8 cellular contexts compared by ENCODE assay signal in the genomic region with DNA sequence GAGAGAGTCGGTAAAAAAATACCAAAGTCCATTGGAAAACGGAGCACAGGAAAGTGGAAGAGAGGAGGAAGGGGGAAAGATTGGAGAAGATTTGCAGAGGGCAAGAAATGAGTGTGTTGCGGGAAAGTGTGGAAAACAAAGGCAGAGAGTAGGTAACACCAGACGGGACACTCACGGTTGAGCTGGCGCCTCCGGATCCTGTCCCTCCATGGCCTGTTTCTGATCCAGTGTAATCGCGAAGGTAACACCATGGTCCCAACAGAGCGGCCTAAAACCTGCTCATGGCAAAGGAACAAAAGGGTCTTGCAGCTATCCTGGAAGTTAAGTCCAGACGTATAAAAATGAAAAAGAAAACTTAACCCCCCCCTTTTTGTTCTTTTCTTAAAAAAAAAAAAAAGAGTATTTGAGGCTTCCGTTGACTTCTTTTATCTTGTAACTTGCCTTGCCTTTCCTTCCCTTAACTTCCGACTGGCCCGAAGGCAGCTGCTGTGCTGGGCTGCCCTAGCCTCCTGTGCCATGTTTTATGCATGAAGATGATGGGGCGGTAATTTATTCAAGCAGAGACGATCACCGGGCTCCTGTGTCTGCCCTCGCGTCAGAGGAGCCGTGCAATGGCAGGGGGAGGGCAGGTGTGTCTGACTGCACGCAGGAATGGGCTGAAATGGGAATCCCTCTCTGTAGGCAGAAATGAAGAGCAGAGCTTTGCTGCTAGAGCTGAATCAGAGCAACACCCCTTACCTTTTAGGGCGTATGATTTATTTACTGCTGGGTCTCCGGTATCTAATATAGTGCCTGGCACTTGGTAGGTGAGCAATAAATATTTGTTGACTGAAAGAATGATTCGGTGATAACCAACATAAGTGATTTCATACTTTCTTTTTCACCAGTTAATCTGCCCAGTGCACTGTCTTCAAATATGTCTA.
DNase-seq lines count a peak whose midpoint lies in the region; ATAC-seq and TF ChIP-seq lines count a peak whose summit lies in the region.

No MANE protein-coding gene starts in this region.

- peak overlapping the region; percentile 100 for H3K27ac Mint-ChIP-seq in activated T-cell treated with anti-CD3 and anti-CD28 coated beads, Interleukin-2, amount 50 U/mL, for 72 hours
- peak overlapping the region; percentile 16 to 62 (median 45) for H3K27ac Mint-ChIP-seq in nephron

- H3K36me3 Mint-ChIP-seq in activated T-cell treated with anti-CD3 and anti-CD28 coated beads, Interleukin-2, amount 50 U/mL, for 72 hours (ENCODE audit: insufficient read depth in 2 of 2): peaks cover 7 to 9% of the 10 kb centered on the region in 2 donors
- no peaks in the 10 kb centered on the region for H3K36me3 Mint-ChIP-seq in nephron (ENCODE audit: low read depth)

- H3K27me3 Mint-ChIP-seq in activated T-cell treated with anti-CD3 and anti-CD28 coated beads, Interleukin-2, amount 50 U/mL, for 72 hours (ENCODE audit: low read depth): no peaks in the 10 kb centered on the region
- H3K27me3 Mint-ChIP-seq in nephron (ENCODE audit: low read depth): no peaks in the 10 kb centered on the region

- no peaks in the 10 kb centered on the region for H3K9me3 ChIP-seq in hepatocyte (ENCODE audit: low read depth)

- ATAC-seq in GM19043 (IDR thresholded peaks at IDR 0.05; ENCODE audit: low read depth, unreplicated experiment) (peak; percentile 50), HG03469 (IDR thresholded peaks at IDR 0.05; ENCODE audit: unreplicated experiment) (no peak), GM18520 (IDR thresholded peaks at IDR 0.05; ENCODE audit: unreplicated experiment) (no peak)
- peak; percentile 59 to 70 for ATAC-seq in activated T-cell treated with anti-CD3 and anti-CD28 coated beads, Interleukin-2, amount 50 U/mL, for 72 hours (replicated peaks in 1 of 2)

- no peaks in the 10 kb centered on the region for H3K79me2 ChIP-seq in hepatocyte

- H3K36me3 ChIP-seq in hepatocyte (replicated peaks; ENCODE audit: insufficient read depth, low read depth): no peaks in the 10 kb centered on the region

- peak overlapping the region; percentile 44 for H3K4me3 ChIP-seq in Jurkat, Clone E6-1 (ENCODE audit: low read length)
- H3K4me3 ChIP-seq in hepatocyte: no peak overlapping the region

- no peaks in the 10 kb centered on the region for H3K4me1 ChIP-seq in hepatocyte (ENCODE audit: insufficient read depth)

- peaks cover 52% of the 10 kb centered on the region for H3K4me1 Mint-ChIP-seq in activated T-cell treated with anti-CD3 and anti-CD28 coated beads, Interleukin-2, amount 50 U/mL, for 72 hours (ENCODE audit: low read depth)
- peaks cover 27% of the 10 kb centered on the region for H3K4me1 Mint-ChIP-seq in nephron

- no peaks in the 10 kb centered on the region for H4K20me1 ChIP-seq in hepatocyte (ENCODE audit: insufficient read depth, poor library complexity, severe bottlenecking)

- no peaks in the 10 kb centered on the region for H3K9me3 Mint-ChIP-seq in activated T-cell treated with anti-CD3 and anti-CD28 coated beads, Interleukin-2, amount 50 U/mL, for 72 hours
- peaks cover 7% of the 10 kb centered on the region for H3K9me3 Mint-ChIP-seq in nephron

- DNase-seq in Jurkat, Clone E6-1 (ENCODE audit: low read depth, low spot score): peak; percentile 54
- peak; percentile 35 to 50 for DNase-seq in activated T-cell treated with anti-CD3 and anti-CD28 coated beads, Interleukin-2, amount 50 U/mL, for 72 hours
- DNase-seq in NCI-H146 (lab: John Stamatoyannopoulos, UW): no peak
- no peak for DNase-seq in hepatocyte (ENCODE audit: low spot score)

- no peaks in the 10 kb centered on the region for H3K9me2 ChIP-seq in hepatocyte (replicated peaks; ENCODE audit: insufficient read depth)

- TF ChIP-seq CTCF in nephron (IDR thresholded peaks at IDR 0.05; ENCODE audit: unreplicated experiment in 3 of 3): no peak
- no peak for TF ChIP-seq CTCF in hepatocyte (IDR thresholded peaks at IDR 0.05; ENCODE audit: poor library complexity)

- H3K4me3 Mint-ChIP-seq in activated T-cell treated with anti-CD3 and anti-CD28 coated beads, Interleukin-2, amount 50 U/mL, for 72 hours: peak overlapping the region; percentile 89 to 100
- peak overlapping the region in 2 of 3 experiments; percentile 14 to 45 for H3K4me3 Mint-ChIP-seq in nephron

- H3K27me3 ChIP-seq in hepatocyte: no peaks in the 10 kb centered on the region

- 91% methylated on average over 24 of the region's 24 CpGs for WGBS in hepatocyte (ENCODE audit: low lambda C conversion rate, missing lambda C conversion rate)

- no peak overlapping the region for H2AFZ ChIP-seq in hepatocyte

- H3K4me2 ChIP-seq in hepatocyte: no peak overlapping the region

- no peak overlapping the region for H3K27ac ChIP-seq in hepatocyte

Comparison
In these comparisons a context has a peak if more than half of its experiments do, and no peak if none do; other contexts are left out.
1. ATAC-seq: peak in GM19043 (single experiment) and activated T-cell treated with anti-CD3 and anti-CD28 coated beads, Interleukin-2, amount 50 U/mL, for 72 hours (2 of 2); none in HG03469 (single experiment) and GM18520 (single experiment).
2. DNase-seq: peak in Jurkat, Clone E6-1 (single experiment) and activated T-cell treated with anti-CD3 and anti-CD28 coated beads, Interleukin-2, amount 50 U/mL, for 72 hours (2 of 2); none in NCI-H146 (single experiment) and hepatocyte (single experiment).